In the genomic region with DNA sequence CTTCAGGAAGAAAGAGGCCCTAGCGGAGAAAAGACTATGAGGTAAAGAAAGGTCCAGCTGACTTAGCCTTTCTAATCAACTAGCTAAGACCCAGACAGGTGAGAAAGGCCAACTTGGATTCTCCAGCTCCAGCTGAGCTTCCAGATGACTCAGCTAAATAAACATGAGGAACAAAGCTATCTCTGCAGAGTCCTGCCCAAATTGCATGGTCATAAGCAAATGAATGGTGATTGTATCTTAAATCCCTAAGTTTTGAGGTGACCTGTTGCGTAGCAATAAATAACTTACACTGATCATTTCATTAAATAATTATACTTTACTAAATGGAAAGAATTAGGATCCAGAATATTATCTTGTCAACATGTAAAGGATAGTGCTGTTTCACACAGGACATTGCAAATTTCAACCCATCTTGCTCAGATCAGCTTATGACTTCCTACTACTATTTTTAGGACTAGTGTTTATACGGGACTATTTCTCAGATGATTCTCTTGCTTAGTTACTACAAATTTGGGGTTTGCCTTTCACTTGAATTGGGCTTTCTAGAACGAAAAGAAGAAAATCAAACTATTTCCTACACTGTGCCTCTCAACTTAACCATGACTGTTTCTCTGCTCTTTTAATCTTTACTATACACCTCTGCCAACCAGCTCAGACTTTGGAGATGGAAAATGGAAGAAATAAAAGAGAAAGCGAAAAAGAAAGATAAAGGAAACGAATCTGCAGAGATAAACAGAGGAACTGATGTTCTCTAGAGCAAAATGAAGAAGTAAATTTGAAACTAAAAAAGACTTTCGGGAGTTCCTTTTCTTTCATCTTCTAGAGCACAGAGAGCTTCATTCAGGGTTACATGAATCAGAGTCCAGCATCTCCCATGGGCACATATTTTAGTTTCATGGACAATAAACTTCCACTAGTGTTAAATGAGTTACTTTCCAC, we compare ENCODE assay signal across 9 cellular contexts. TPM values are rescaled to one million over a fixed set of nuclear protein-coding genes. Genes with fewer than 3 reads are reported as not detected.
A peak's percentile ranks its signal among the peaks of the same experiment; 100 is the strongest.
DNase-seq lines count a peak whose midpoint lies in the region; ATAC-seq, FAIRE-seq and TF ChIP-seq lines count a peak whose summit lies in the region.
"Had no signal": no experiment of that assay in that cellular context is flagged by ENCODE, and none has a peak within 500 bp of the region (broad histone marks: within the 10 kb centered on the region; RNA-seq: fewer than 3 reads in every experiment).

No MANE protein-coding gene starts in this region.

- peaks cover 2 to 11% (median 8%) of the 10 kb centered on the region in 7 donors for H3K9me3 Mint-ChIP-seq in CD14-positive monocyte

- TF ChIP-seq EP300 in HepG2 (IDR thresholded peaks at IDR 0.05; ENCODE audit: low read depth in 2 of 2, low read length in 2 of 2) (peak in 1 of 2 experiments; percentile 53; a peak in 1 of 4 replicates), HepG2 (CRISPR knock-in tag; IDR thresholded peaks at IDR 0.05; ENCODE audit: borderline replicate concordance) (no peak)

- peaks cover 0 to 4% (median 1%) of the 10 kb centered on the region in 3 donors for H3K27me3 Mint-ChIP-seq in CD14-positive monocyte (ENCODE audit: low read depth in 3 of 3)

- no peaks in the 10 kb centered on the region for H4K20me1 ChIP-seq in HepG2 (ENCODE audit: insufficient read depth, low read length)

- TF ChIP-seq POLR2A in HepG2 (IDR thresholded peaks at IDR 0.05; ENCODE audit: insufficient read depth in 1 of 2, low read depth in 2 of 2, low read length in 2 of 2) = no peak

- H3K4me3 Mint-ChIP-seq in CD14-positive monocyte = peak overlapping the region; percentile 78 to 92

- H3K36me3 Mint-ChIP-seq in CD14-positive monocyte = no peaks in the 10 kb centered on the region

- FAIRE-seq in GM19239 (lab: Jason Lieb, UNC) (peak; percentile 95), HepG2 (lab: Jason Lieb, UNC) (peak; percentile 88)
- FAIRE-seq: islet of Langerhans had no signal

- CTCF ChIA-PET in HepG2 (lab: Yijun Ruan, JAX; ENCODE audit: low intra/inter-chr PET ratio, low total read pairs) = no interaction called here

- POLR2A ChIA-PET in HepG2 (lab: Yijun Ruan, JAX) = interaction anchor here (0.9 to 2.0 kb wide), 3 partner anchors 11 to 342 kb away, joined by 3 to 6 read pairs (median 4); a partner anchor contains a TSS

- H3K4me2 ChIP-seq in HepG2 (ENCODE audit: low read depth, low read length) = peak overlapping the region; percentile 73

- H3K4me1 ChIP-seq in HepG2 (ENCODE audit: insufficient read depth, low read length) = peaks cover 39% of the 10 kb centered on the region

- no peaks in the 10 kb centered on the region for H3K79me2 ChIP-seq in HepG2 (ENCODE audit: insufficient read depth, low read length)

- TF ChIP-seq RAD21 in HepG2 (CRISPR knock-in tag; IDR thresholded peaks at IDR 0.05) = no peak

- peaks cover 22% of the 10 kb centered on the region for H3K4me1 Mint-ChIP-seq in CD14-positive monocyte

- no TSS peak for BruUV-seq in HepG2 (replicated peaks; lab: Mats Ljungman, UMichigan)

- H3K9ac ChIP-seq in HepG2 (ENCODE audit: insufficient read depth, low read depth, low read length) = 0 out of 2 replicates have a peak overlapping the region, but pooled peaks have one; percentile 0

- no peak for DNase-seq in CD14-positive monocyte (ENCODE audit: low spot score)
- no peak for DNase-seq in GM19239 (ENCODE audit: insufficient read length, low spot score)
- DNase-seq in HL-60 (ENCODE audit: low read depth in 1 of 2, low spot score in 1 of 2) = no peak
- DNase-seq in HepG2 (ENCODE audit: low spot score) = peak; percentile 73
- DNase-seq in NCI-H774 (lab: John Stamatoyannopoulos, UW) = no peak
- DNase-seq in stimulated activated CD4-positive, alpha-beta T cell treated with anti-CD3 and anti-CD28 coated beads, Interleukin-1b, Interleukin-23, amount 100 ng/mL, for 48 hours = no peak
- DNase-seq in stimulated activated CD4-positive, alpha-beta T cell treated with anti-CD3 and anti-CD28 coated beads, Interleukin-2, amount 100 ng/mL, for 48 hours = no peak

- H3K4me3 ChIP-seq in HL-60 (replicated peaks; ENCODE audit: insufficient read depth, low read length) (peak overlapping the region; percentile 36), WI38 (ENCODE audit: low read depth, low read length) (peak overlapping the region; percentile 40), HepG2 (replicated peaks in 1 of 3; ENCODE audit: insufficient read depth in 1 of 3, low read depth in 2 of 3, low read length in 3 of 3) (peak overlapping the region in 2 of 3 experiments; percentile 17 to 32; a peak in 3 of 6 replicates)

- H3K36me3 ChIP-seq in HepG2 (replicated peaks in 1 of 2; ENCODE audit: control insufficient read depth in 1 of 2, insufficient read depth in 2 of 2, low read length in 2 of 2) = no peaks in the 10 kb centered on the region

- H2AFZ ChIP-seq in HepG2 (ENCODE audit: low read length) = no peak overlapping the region

- intact Hi-C loops in CD14-positive monocyte (cut with micrococcal nuclease) = no loop called here
- intact Hi-C loops in HepG2 (cut with micrococcal nuclease; ENCODE audit: unreplicated experiment) = loop anchor here (1.0 kb wide), 2 partner anchors 33 to 107 kb away; a partner anchor contains a TSS

- in situ Hi-C loops in HepG2 (cut with HindIII; ENCODE audit: extremely low pct_ligation_motif_present, low pct_unique_long_range_greater_than_20kb) = loop anchor here (25.0 kb wide), 1 partner anchor 110 kb away; a partner anchor contains a TSS

- WGBS in HepG2 (ENCODE audit: low lambda C conversion rate) = 8% methylated on average over 7 of the region's 7 CpGs

- peak; percentile 90 for ATAC-seq in HepG2

- TF ChIP-seq CTCF in CD14-positive monocyte (IDR thresholded peaks at IDR 0.05) = no peak
- no peak for TF ChIP-seq CTCF in HL-60 (IDR thresholded peaks at IDR 0.05; ENCODE audit: insufficient read depth, low read length)
- no peak for TF ChIP-seq CTCF in WI38 (IDR thresholded peaks at IDR 0.05; ENCODE audit: low read depth, low read length)
- no peak for TF ChIP-seq CTCF in HepG2 (CRISPR knock-in tag; IDR thresholded peaks at IDR 0.05)

- no peaks in the 10 kb centered on the region for H3K9me3 ChIP-seq in HepG2 (ENCODE audit: low read length)

- H3K27me3 ChIP-seq in HL-60 (ENCODE audit: insufficient read depth, poor library complexity, severe bottlenecking) = no peaks in the 10 kb centered on the region
- H3K27me3 ChIP-seq in HepG2 (ENCODE audit: control insufficient read depth in 1 of 2, insufficient read depth in 2 of 2, low read length in 2 of 2) = no peaks in the 10 kb centered on the region

- H3K27ac ChIP-seq in HL-60 (replicated peaks) = no peak overlapping the region
- H3K27ac ChIP-seq in HepG2 (ENCODE audit: extremely low read length, insufficient read depth, low read length) = no peak overlapping the region

- H3K27ac Mint-ChIP-seq in CD14-positive monocyte = peak overlapping the region; percentile 73 to 95 (median 92)

TF ChIP-seq in HepG2, 621 proteins besides CTCF, POLR2A, EP300 and RAD21 (continues in another document):
- TF ChIP-seq RFXAP (CRISPR knock-in tag; IDR thresholded peaks at IDR 0.05; ENCODE audit: borderline replicate concordance) (0 out of 2 replicates have a peak, but pooled peaks have one; percentile 31), GABPB1 (CRISPR knock-in tag; IDR thresholded peaks at IDR 0.05) (no peak), ZNF552 (CRISPR knock-in tag; IDR thresholded peaks at IDR 0.05; ENCODE audit: borderline replicate concordance) (no peak), ZFP1 (CRISPR knock-in tag; IDR thresholded peaks at IDR 0.05) (no peak), PAWR (CRISPR knock-in tag; IDR thresholded peaks at IDR 0.05; ENCODE audit: borderline replicate concordance) (no peak), SMAD3 (CRISPR knock-in tag; IDR thresholded peaks at IDR 0.05) (0 out of 2 replicates have a peak, but pooled peaks have one; percentile 48), FOSL2 (CRISPR knock-in tag; IDR thresholded peaks at IDR 0.05) (peak; percentile 99), NCOA2 (CRISPR knock-in tag; IDR thresholded peaks at IDR 0.05) (peak; percentile 30; the same call in 1 of the 2 replicates), ZSCAN20 (CRISPR knock-in tag; IDR thresholded peaks at IDR 0.05; ENCODE audit: borderline replicate concordance) (no peak), ZNF792 (CRISPR knock-in tag; IDR thresholded peaks at IDR 0.05) (no peak), ZNF652 (CRISPR knock-in tag; IDR thresholded peaks at IDR 0.05; ENCODE audit: borderline replicate concordance, low read depth) (no peak)
- TF ChIP-seq, protein P1, sequence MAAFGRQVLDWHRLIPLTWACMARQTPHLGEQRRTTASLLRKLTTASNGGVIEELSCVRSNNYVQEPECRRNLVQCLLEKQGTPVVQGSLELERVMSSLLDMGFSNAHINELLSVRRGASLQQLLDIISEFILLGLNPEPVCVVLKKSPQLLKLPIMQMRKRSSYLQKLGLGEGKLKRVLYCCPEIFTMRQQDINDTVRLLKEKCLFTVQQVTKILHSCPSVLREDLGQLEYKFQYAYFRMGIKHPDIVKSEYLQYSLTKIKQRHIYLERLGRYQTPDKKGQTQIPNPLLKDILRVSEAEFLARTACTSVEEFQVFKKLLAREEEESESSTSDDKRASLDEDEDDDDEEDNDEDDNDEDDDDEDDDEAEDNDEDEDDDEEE (CRISPR knock-in tag; IDR thresholded peaks at IDR 0.05) = no peak

RNA-seq across cellular contexts. Expression of a gene that starts 6.6 kb away (rescaled TPM):
- not detected for polyA plus RNA-seq in CD14-positive monocyte
- not detected in 2 replicates for total RNA-seq in HepG2 (2016; rRNA removed; fragmentation: Illumina TruSeq; extraction: Trizol)
- not detected in 2 replicates for total RNA-seq in HepG2 (2016; cell fraction: cytosol; rRNA removed; fragmentation: Illumina TruSeq; extraction: Trizol; ENCODE audit: low read depth)
- total RNA-seq in HepG2 (2016; cell fraction: insoluble cytoplasmic fraction; rRNA removed; fragmentation: Illumina TruSeq; extraction: Trizol) = not detected in 2 replicates
- total RNA-seq in HepG2 (2016; cell fraction: membrane; rRNA removed; fragmentation: Illumina TruSeq; extraction: Trizol) = not detected in 2 replicates
- total RNA-seq in HepG2 (2016; cell fraction: nucleus; rRNA removed; fragmentation: Illumina TruSeq; extraction: Trizol) = not detected in 2 replicates
- not detected in 2 replicates for polyA plus RNA-seq in HepG2 (2011; rRNA removed)
- polyA plus RNA-seq in HepG2 (2011; cell fraction: cytosol; rRNA removed) = not detected in 2 replicates
- polyA plus RNA-seq in HepG2 (2011; cell fraction: nucleus; rRNA removed) = not detected in 2 replicates
- not detected in 2 replicates for polyA plus RNA-seq in HepG2 (2012)
- polyA plus RNA-seq in HepG2 (2016; cell fraction: cytosol; fragmentation: Illumina TruSeq; extraction: Trizol; ENCODE audit: low read depth) = not detected in 2 replicates
- polyA plus RNA-seq in HepG2 (2016; cell fraction: insoluble cytoplasmic fraction; fragmentation: Illumina TruSeq; extraction: Trizol; ENCODE audit: low read depth) = not detected in 2 replicates
- polyA plus RNA-seq in HepG2 (2016; cell fraction: membrane; fragmentation: Illumina TruSeq; extraction: Trizol; ENCODE audit: low read depth) = not detected in 2 replicates
- polyA plus RNA-seq in HepG2 (2016; cell fraction: nucleus; fragmentation: Illumina TruSeq; extraction: Trizol; ENCODE audit: insufficient read depth, low read depth) = not detected in 2 replicates
- not detected in 2 replicates for polyA minus RNA-seq in HepG2 (2011; rRNA and poly(A)+ RNA removed; ENCODE audit: low replicate concordance)
- polyA minus RNA-seq in HepG2 (2011; cell fraction: cytosol; rRNA and poly(A)+ RNA removed) = not detected in 2 replicates
- not detected in 2 replicates for polyA minus RNA-seq in HepG2 (2011; cell fraction: nucleus; rRNA and poly(A)+ RNA removed)
